ENCODE assay signal across 9 cellular contexts in genomic region chr20:21396045-21396893, GRCh38. TPM values are rescaled to one million over a fixed set of nuclear protein-coding genes. Genes with fewer than 3 reads are reported as not detected.
DNase-seq lines count a peak whose midpoint lies in the region; ATAC-seq and TF ChIP-seq lines count a peak whose summit lies in the region.
"Had no signal": no experiment of that assay in that cellular context is flagged by ENCODE, and none has a peak within 500 bp of the region (broad histone marks: within the 10 kb centered on the region; RNA-seq: fewer than 3 reads in every experiment).

No MANE protein-coding gene starts in this region.

- H3K4me1 Mint-ChIP-seq in T-helper 1 cell treated with Interleukin-12 subunit alpha and Interleukin-12 subunit beta and Interleukin-4 antibody, amounts not matched to agents 30 μg/mL and 1 μg/mL, for 36 hours (ENCODE audit: low read depth) = peaks cover 26% of the 10 kb centered on the region
- peaks cover 24% of the 10 kb centered on the region for H3K4me1 Mint-ChIP-seq in stimulated activated effector memory CD8-positive, alpha-beta T cell treated with anti-CD3 and anti-CD28 coated beads, Interleukin-12 subunit alpha, Interleukin-12 subunit beta, amount 100 ng/mL, for 72 hours

- ATAC-seq in stimulated activated effector memory CD8-positive, alpha-beta T cell treated with anti-CD3 and anti-CD28 coated beads, Interleukin-12 subunit alpha, Interleukin-12 subunit beta, amount 100 ng/mL, for 72 hours = peak; percentile 44
- ATAC-seq in HG03159 (IDR thresholded peaks at IDR 0.05; ENCODE audit: unreplicated experiment) (no peak), HG03378 (IDR thresholded peaks at IDR 0.05; ENCODE audit: unreplicated experiment) (no peak)
- ATAC-seq: body of pancreas had no signal

- DNase-seq in NCI-H82 (lab: John Stamatoyannopoulos, UW) = peak; percentile 54
- DNase-seq in NCI-H82 treated with DMSO at 0.1 percent for 48 hours (lab: John Stamatoyannopoulos, UW; ENCODE audit: unreplicated experiment) = no peak
- DNase-seq in esophagus squamous epithelium (lab: John Stamatoyannopoulos, UW) = no peak
- DNase-seq in stimulated activated effector memory CD8-positive, alpha-beta T cell treated with anti-CD3 and anti-CD28 coated beads, Interleukin-12 subunit alpha, Interleukin-12 subunit beta, amount 100 ng/mL, for 72 hours (ENCODE audit: low spot score in 2 of 2) = no peak
- DNase-seq in transverse colon = no peak

- H3K36me3 Mint-ChIP-seq in T-helper 1 cell treated with Interleukin-12 subunit alpha and Interleukin-12 subunit beta and Interleukin-4 antibody, amounts not matched to agents 30 μg/mL and 1 μg/mL, for 36 hours (ENCODE audit: low read depth) = peaks cover 6% of the 10 kb centered on the region
- H3K36me3 Mint-ChIP-seq in stimulated activated effector memory CD8-positive, alpha-beta T cell treated with anti-CD3 and anti-CD28 coated beads, Interleukin-12 subunit alpha, Interleukin-12 subunit beta, amount 100 ng/mL, for 72 hours = peaks cover 2% of the 10 kb centered on the region

- TF ChIP-seq EP300 in transverse colon (IDR thresholded peaks at IDR 0.05; ENCODE audit: low read depth) = no peak

- in situ Hi-C loops in transverse colon (cut with MboI; ENCODE audit: low pct_ligation_motif_present in 1 of 4, low pct_unique_long_range_greater_than_20kb in 1 of 4, low sequenced_read_pairs in 3 of 4) = no loop called here

- no peak for TF ChIP-seq CTCF in esophagus squamous epithelium (IDR thresholded peaks at IDR 0.05)
- TF ChIP-seq CTCF in transverse colon (IDR thresholded peaks at IDR 0.05) = no peak

- H3K36me3 ChIP-seq in esophagus squamous epithelium = peaks cover 0 to 3% (median 0%) of the 10 kb centered on the region in 3 donors
- no peaks in the 10 kb centered on the region for H3K36me3 ChIP-seq in transverse colon

- H3K27ac Mint-ChIP-seq in T-helper 1 cell treated with Interleukin-12 subunit alpha and Interleukin-12 subunit beta and Interleukin-4 antibody, amounts not matched to agents 30 μg/mL and 1 μg/mL, for 36 hours = no peak overlapping the region
- no peak overlapping the region for H3K27ac Mint-ChIP-seq in stimulated activated effector memory CD8-positive, alpha-beta T cell treated with anti-CD3 and anti-CD28 coated beads, Interleukin-12 subunit alpha, Interleukin-12 subunit beta, amount 100 ng/mL, for 72 hours

- H3K9me3 Mint-ChIP-seq in T-helper 1 cell treated with Interleukin-12 subunit alpha and Interleukin-12 subunit beta and Interleukin-4 antibody, amounts not matched to agents 30 μg/mL and 1 μg/mL, for 36 hours = no peaks in the 10 kb centered on the region
- H3K9me3 Mint-ChIP-seq in stimulated activated effector memory CD8-positive, alpha-beta T cell treated with anti-CD3 and anti-CD28 coated beads, Interleukin-12 subunit alpha, Interleukin-12 subunit beta, amount 100 ng/mL, for 72 hours = no peaks in the 10 kb centered on the region

- H3K4me3 ChIP-seq in esophagus squamous epithelium (peak overlapping the region in 3 of 4 donors; percentile 11 to 49 (median 36)), transverse colon (peak overlapping the region in 2 of 4 donors; percentile 1 to 31)
- H3K4me3 ChIP-seq: body of pancreas had no signal

- H3K4me3 Mint-ChIP-seq in T-helper 1 cell treated with Interleukin-12 subunit alpha and Interleukin-12 subunit beta and Interleukin-4 antibody, amounts not matched to agents 30 μg/mL and 1 μg/mL, for 36 hours = peak overlapping the region; percentile 21
- peak overlapping the region; percentile 45 for H3K4me3 Mint-ChIP-seq in stimulated activated effector memory CD8-positive, alpha-beta T cell treated with anti-CD3 and anti-CD28 coated beads, Interleukin-12 subunit alpha, Interleukin-12 subunit beta, amount 100 ng/mL, for 72 hours

- no CpG with 5 or more reads among the region's 119 CpGs for WGBS in esophagus squamous epithelium, 2 donors
- WGBS in transverse colon (ENCODE audit: low coverage in 1 of 2), 2 donors = 20% methylated on average over 64 of the region's 119 CpGs; no CpG with 5 or more reads in 1 of the 2 donors

- H3K4me1 ChIP-seq in esophagus squamous epithelium = peaks cover 0 to 30% (median 13%) of the 10 kb centered on the region in 3 donors
- peaks cover 0 to 16% (median 6%) of the 10 kb centered on the region in 4 donors for H3K4me1 ChIP-seq in transverse colon

- TF ChIP-seq POLR2A in esophagus squamous epithelium (IDR thresholded peaks at IDR 0.05) = no peak
- TF ChIP-seq POLR2A in transverse colon (IDR thresholded peaks at IDR 0.05) = no peak

- H3K27me3 ChIP-seq in esophagus squamous epithelium (peaks cover 23 to 100% (median 42%) of the 10 kb centered on the region in 4 donors), transverse colon (peaks cover 100% of the 10 kb centered on the region)

- H3K9me3 ChIP-seq in esophagus squamous epithelium (no peaks in the 10 kb centered on the region), transverse colon (no peaks in the 10 kb centered on the region)
- H3K9me3 ChIP-seq: body of pancreas had no signal

- intact Hi-C loops in esophagus squamous epithelium (cut with DNase I) (no loop called here), transverse colon (cut with DNase I; ENCODE audit: low total_unique reads) (no loop called here)

- peaks cover 78% of the 10 kb centered on the region for H3K27me3 Mint-ChIP-seq in T-helper 1 cell treated with Interleukin-12 subunit alpha and Interleukin-12 subunit beta and Interleukin-4 antibody, amounts not matched to agents 30 μg/mL and 1 μg/mL, for 36 hours (ENCODE audit: low read depth)

- H3K27ac ChIP-seq in esophagus squamous epithelium (no peak overlapping the region), transverse colon (no peak overlapping the region)
- H3K27ac ChIP-seq: body of pancreas had no signal

RNA-seq across cellular contexts. Expression of gene NKX2-4, which starts 1.1 kb away (rescaled TPM):
- not detected for total RNA-seq in esophagus squamous epithelium
- not detected for total RNA-seq in transverse colon
- total RNA-seq: body of pancreas had no signal
